ENCODE assay signal across 18 cellular contexts in genomic region chr5:171432581-171433351, GRCh38. TPM values are rescaled to one million over a fixed set of nuclear protein-coding genes. Genes with fewer than 3 reads are reported as not detected.
"Had no signal": no experiment of that assay in that cellular context is flagged by ENCODE, and none has a peak within 500 bp of the region (broad histone marks: within the 10 kb centered on the region; RNA-seq: fewer than 3 reads in every experiment).

No MANE protein-coding gene starts in this region.

- H3K27me3 ChIP-seq: adrenal gland, colonic mucosa, esophagus squamous epithelium, neutrophil, suprapubic skin had no signal

- H3K4me1 ChIP-seq: adrenal gland, colonic mucosa, esophagus squamous epithelium, suprapubic skin had no signal

- FAIRE-seq: small intestine had no signal

- DNase-seq: activated CD4-positive, alpha-beta T cell treated with anti-CD3 and anti-CD28 coated beads for 1 hour; activated CD4-positive, alpha-beta T cell treated with anti-CD3 and anti-CD28 coated beads, Interleukin-2, amount 50 U/mL, for 4 hours; activated naive CD4-positive, alpha-beta T cell treated with anti-CD3 and anti-CD28 coated beads, Interleukin-2, amount 50 U/mL, for 16 hours; adrenal gland; caudate nucleus; colonic mucosa; esophagus squamous epithelium; hippocampal formation; midbrain; small intestine; stimulated activated CD4-positive, alpha-beta T cell treated with anti-CD3 and anti-CD28 coated beads, Interleukin-4, amount 100 ng/mL, for 4 hours; SW 1271 had no signal

- H3K4me3 ChIP-seq: adrenal gland, colonic mucosa, esophagus squamous epithelium, suprapubic skin had no signal

- H3K27ac ChIP-seq: adrenal gland, colonic mucosa, esophagus squamous epithelium, neutrophil, suprapubic skin had no signal

- H3K36me3 ChIP-seq: adrenal gland, colonic mucosa, esophagus squamous epithelium, neutrophil, suprapubic skin had no signal

- H3K9me3 ChIP-seq: adrenal gland, colonic mucosa, esophagus squamous epithelium, neutrophil, suprapubic skin had no signal

RNA-seq across cellular contexts. Expression of gene FGF18, which starts 13.3 kb away (rescaled TPM):
- total RNA-seq: glomerular endothelial cell, kidney epithelial cell, lung microvascular endothelial cell, SK-MEL-5 had no signal
